8 cellular contexts compared by ENCODE assay signal in the genomic region with DNA sequence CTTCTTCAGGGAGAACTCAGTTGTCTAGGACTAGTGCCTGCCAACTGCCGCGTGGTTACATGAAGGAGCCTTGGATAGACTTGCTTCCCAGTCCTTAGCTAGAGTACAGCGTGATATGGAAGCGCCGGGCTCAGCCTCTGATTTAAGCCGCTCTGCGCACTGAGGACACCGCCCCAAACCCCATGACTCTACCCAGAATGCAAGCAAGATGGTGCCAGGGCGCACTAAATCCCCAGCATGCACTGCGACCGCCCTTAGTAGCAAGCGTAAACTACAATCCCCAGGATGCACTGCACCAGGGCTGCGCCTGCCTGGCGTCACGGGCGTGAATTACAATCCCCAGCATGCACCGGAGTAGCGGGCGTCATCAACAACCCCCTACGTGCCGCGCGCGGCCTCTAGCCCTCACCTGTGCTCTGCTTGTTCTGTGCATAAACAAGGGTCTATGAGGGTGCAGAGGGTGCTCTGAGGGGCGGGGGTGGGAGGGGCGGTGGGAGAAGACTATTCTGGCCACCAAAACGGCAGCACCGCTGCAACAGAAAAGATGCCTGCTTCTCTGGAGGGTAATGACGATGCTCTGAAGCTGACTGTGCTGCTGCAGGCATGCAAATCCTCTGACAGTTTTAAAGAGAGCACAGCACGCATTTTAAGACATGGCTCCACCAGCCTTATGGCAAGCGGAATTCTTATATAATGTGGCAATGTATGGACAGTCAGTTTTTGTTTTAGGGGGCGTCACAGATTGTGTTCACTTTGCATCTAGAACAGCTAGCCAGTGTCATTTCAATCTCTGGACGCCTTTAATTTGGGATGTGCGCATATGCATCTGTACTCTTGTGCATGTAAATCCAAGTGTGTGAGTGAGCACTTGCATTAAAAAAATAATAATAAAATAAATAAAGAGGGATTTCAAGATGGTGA.
DNase-seq lines count a peak whose midpoint lies in the region; ATAC-seq and FAIRE-seq lines count a peak whose summit lies in the region.

No MANE protein-coding gene starts in this region.

- H3K9me3 ChIP-seq in subcutaneous abdominal adipose tissue (ENCODE audit: control insufficient read depth in 5 of 5, low read length in 5 of 5) = no peaks in the 10 kb centered on the region

- peak; percentile 100 for ATAC-seq in GM21360 (IDR thresholded peaks at IDR 0.05; ENCODE audit: unreplicated experiment)

- H3K9ac ChIP-seq in subcutaneous abdominal adipose tissue (ENCODE audit: low read length in 5 of 5) = peak overlapping the region in 3 of 5 donors; percentile 25 to 59 (median 43)

- no peaks in the 10 kb centered on the region for H3K27me3 ChIP-seq in subcutaneous abdominal adipose tissue (ENCODE audit: control insufficient read depth in 5 of 5, insufficient read depth in 4 of 5, low read length in 5 of 5)

- peak overlapping the region; percentile 61 to 78 (median 69) for H3K4me3 ChIP-seq in subcutaneous abdominal adipose tissue (ENCODE audit: low read depth in 1 of 5, low read length in 5 of 5)

- no peaks in the 10 kb centered on the region for H3K36me3 ChIP-seq in subcutaneous abdominal adipose tissue (ENCODE audit: control insufficient read depth in 5 of 5, insufficient read depth in 5 of 5, low read length in 5 of 5)

- H3K27ac ChIP-seq in subcutaneous abdominal adipose tissue (ENCODE audit: low read depth, low read length) = peak overlapping the region; percentile 65

- DNase-seq in CMK (ENCODE audit: low read depth) (peak; percentile 92), HTR-8/SVneo (ENCODE audit: insufficient read length, low spot score) (peak; percentile 90), SHP77 treated with DMSO at 0.1 percent for 48 hours (lab: John Stamatoyannopoulos, UW) (peak; percentile 99), germinal center (ENCODE audit: low spot score) (peak; percentile 77), non-pigmented ciliary epithelial cell (ENCODE audit: low read depth) (peak; percentile 51)
- DNase-seq in activated naive CD4-positive, alpha-beta T cell treated with Interleukin-2 at 50 U/mL for 16 hours = peak; percentile 78

- H3K4me1 ChIP-seq in subcutaneous abdominal adipose tissue (ENCODE audit: control insufficient read depth in 5 of 5, insufficient read depth in 5 of 5, low read length in 5 of 5) = peaks cover 0 to 13% (median 9%) of the 10 kb centered on the region in 5 donors

- FAIRE-seq in HTR-8/SVneo (lab: Jason Lieb, UNC) = peak; percentile 100

Comparison
In these comparisons a context has a peak if more than half of its experiments do, and no peak if none do; other contexts are left out.
1. Peak in every context shown above with its lines: DNase-seq, ATAC-seq, H3K4me3 ChIP-seq and H3K27ac ChIP-seq.